ENCODE assay signal across 1 cellular context in genomic region chr12:116276433-116277216, GRCh38.
TF ChIP-seq lines count a peak whose summit lies in the region.

No MANE protein-coding gene starts in this region.

TF ChIP-seq in GM23338, 12 proteins besides CTCF, POLR2A, EP300 and RAD21 (continued from another document):
- TF ChIP-seq, protein P1, sequence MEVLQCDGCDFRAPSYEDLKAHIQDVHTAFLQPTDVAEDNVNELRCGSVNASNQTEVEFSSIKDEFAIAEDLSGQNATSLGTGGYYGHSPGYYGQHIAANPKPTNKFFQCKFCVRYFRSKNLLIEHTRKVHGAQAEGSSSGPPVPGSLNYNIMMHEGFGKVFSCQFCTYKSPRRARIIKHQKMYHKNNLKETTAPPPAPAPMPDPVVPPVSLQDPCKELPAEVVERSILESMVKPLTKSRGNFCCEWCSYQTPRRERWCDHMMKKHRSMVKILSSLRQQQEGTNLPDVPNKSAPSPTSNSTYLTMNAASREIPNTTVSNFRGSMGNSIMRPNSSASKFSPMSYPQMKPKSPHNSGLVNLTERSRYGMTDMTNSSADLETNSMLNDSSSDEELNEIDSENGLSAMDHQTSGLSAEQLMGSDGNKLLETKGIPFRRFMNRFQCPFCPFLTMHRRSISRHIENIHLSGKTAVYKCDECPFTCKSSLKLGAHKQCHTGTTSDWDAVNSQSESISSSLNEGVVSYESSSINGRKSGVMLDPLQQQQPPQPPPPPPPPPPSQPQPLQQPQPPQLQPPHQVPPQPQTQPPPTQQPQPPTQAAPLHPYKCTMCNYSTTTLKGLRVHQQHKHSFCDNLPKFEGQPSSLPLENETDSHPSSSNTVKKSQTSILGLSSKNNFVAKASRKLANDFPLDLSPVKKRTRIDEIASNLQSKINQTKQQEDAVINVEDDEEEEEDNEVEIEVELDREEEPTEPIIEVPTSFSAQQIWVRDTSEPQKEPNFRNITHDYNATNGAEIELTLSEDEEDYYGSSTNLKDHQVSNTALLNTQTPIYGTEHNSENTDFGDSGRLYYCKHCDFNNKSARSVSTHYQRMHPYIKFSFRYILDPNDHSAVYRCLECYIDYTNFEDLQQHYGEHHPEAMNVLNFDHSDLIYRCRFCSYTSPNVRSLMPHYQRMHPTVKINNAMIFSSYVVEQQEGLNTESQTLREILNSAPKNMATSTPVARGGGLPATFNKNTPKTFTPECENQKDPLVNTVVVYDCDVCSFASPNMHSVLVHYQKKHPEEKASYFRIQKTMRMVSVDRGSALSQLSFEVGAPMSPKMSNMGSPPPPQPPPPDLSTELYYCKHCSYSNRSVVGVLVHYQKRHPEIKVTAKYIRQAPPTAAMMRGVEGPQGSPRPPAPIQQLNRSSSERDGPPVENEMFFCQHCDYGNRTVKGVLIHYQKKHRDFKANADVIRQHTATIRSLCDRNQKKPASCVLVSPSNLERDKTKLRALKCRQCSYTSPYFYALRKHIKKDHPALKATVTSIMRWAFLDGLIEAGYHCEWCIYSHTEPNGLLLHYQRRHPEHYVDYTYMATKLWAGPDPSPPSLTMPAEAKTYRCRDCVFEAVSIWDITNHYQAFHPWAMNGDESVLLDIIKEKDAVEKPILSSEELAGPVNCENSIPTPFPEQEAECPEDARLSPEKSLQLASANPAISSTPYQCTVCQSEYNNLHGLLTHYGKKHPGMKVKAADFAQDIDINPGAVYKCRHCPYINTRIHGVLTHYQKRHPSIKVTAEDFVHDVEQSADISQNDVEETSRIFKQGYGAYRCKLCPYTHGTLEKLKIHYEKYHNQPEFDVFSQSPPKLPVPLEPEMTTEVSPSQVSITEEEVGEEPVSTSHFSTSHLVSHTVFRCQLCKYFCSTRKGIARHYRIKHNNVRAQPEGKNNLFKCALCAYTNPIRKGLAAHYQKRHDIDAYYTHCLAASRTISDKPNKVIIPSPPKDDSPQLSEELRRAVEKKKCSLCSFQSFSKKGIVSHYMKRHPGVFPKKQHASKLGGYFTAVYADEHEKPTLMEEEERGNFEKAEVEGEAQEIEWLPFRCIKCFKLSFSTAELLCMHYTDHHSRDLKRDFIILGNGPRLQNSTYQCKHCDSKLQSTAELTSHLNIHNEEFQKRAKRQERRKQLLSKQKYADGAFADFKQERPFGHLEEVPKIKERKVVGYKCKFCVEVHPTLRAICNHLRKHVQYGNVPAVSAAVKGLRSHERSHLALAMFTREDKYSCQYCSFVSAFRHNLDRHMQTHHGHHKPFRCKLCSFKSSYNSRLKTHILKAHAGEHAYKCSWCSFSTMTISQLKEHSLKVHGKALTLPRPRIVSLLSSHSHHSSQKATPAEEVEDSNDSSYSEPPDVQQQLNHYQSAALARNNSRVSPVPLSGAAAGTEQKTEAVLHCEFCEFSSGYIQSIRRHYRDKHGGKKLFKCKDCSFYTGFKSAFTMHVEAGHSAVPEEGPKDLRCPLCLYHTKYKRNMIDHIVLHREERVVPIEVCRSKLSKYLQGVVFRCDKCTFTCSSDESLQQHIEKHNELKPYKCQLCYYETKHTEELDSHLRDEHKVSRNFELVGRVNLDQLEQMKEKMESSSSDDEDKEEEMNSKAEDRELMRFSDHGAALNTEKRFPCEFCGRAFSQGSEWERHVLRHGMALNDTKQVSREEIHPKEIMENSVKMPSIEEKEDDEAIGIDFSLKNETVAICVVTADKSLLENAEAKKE (CRISPR knock-in tag; IDR thresholded peaks at IDR 0.05) = no peak
- TF ChIP-seq, protein P2, sequence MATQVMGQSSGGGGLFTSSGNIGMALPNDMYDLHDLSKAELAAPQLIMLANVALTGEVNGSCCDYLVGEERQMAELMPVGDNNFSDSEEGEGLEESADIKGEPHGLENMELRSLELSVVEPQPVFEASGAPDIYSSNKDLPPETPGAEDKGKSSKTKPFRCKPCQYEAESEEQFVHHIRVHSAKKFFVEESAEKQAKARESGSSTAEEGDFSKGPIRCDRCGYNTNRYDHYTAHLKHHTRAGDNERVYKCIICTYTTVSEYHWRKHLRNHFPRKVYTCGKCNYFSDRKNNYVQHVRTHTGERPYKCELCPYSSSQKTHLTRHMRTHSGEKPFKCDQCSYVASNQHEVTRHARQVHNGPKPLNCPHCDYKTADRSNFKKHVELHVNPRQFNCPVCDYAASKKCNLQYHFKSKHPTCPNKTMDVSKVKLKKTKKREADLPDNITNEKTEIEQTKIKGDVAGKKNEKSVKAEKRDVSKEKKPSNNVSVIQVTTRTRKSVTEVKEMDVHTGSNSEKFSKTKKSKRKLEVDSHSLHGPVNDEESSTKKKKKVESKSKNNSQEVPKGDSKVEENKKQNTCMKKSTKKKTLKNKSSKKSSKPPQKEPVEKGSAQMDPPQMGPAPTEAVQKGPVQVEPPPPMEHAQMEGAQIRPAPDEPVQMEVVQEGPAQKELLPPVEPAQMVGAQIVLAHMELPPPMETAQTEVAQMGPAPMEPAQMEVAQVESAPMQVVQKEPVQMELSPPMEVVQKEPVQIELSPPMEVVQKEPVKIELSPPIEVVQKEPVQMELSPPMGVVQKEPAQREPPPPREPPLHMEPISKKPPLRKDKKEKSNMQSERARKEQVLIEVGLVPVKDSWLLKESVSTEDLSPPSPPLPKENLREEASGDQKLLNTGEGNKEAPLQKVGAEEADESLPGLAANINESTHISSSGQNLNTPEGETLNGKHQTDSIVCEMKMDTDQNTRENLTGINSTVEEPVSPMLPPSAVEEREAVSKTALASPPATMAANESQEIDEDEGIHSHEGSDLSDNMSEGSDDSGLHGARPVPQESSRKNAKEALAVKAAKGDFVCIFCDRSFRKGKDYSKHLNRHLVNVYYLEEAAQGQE (IDR thresholded peaks at IDR 0.05; ENCODE audit: unreplicated experiment) = no peak
- no peak for TF ChIP-seq STAT1 (IDR thresholded peaks at IDR 0.05; ENCODE audit: unreplicated experiment)
